Comparison of ENCODE assay signal across 7 cellular contexts in genomic region chr12:131190965-131191364, GRCh38.
"Had no signal": no experiment of that assay in that cellular context is flagged by ENCODE, and none has a peak within 500 bp of the region (broad histone marks: within the 10 kb centered on the region; RNA-seq: fewer than 3 reads in every experiment).

No MANE protein-coding gene starts in this region.

- DNase-seq: GM23248, GOT3, H9, HCEC 1CT, IMR-90 had no signal

- H3K27ac Mint-ChIP-seq: H9 had no signal

- H3K9ac ChIP-seq: GM23248 had no signal

- H3K4me3 Mint-ChIP-seq: H9 had no signal

- H2AFZ ChIP-seq: GM23248 had no signal

- H3K4me1 Mint-ChIP-seq: H9 had no signal

- H3K4me3 ChIP-seq: GM23248, K562 had no signal

- ATAC-seq: K562 had no signal

- H3K27ac ChIP-seq: GM23248, HL-60 had no signal
